Comparison of ENCODE assay signal across 22 cellular contexts in genomic region chr13:102276479-102276878, GRCh38.
"Had no signal": no experiment of that assay in that cellular context is flagged by ENCODE, and none has a peak within 500 bp of the region (broad histone marks: within the 10 kb centered on the region; RNA-seq: fewer than 3 reads in every experiment).

No MANE protein-coding gene starts in this region.

- H3K4me1 ChIP-seq: SJSA1 had no signal

- H3K9ac ChIP-seq: KMS-11 had no signal

- H3K9me3 ChIP-seq: SJSA1 had no signal

- DNase-seq: Kasumi-1, MM.1S, NCI-H1092 treated with DMSO at 0.1 percent for 48 hours, NCI-H1436, NCI-H187, NCI-H2029, NCI-H2081 treated with DMSO at 0.1 percent for 48 hours, NCI-H2171, NCI-H226, NCI-H446, NCI-H510A, NCI-H524 treated with DMSO at 0.1 percent for 48 hours, NCI-H69, NCI-H774, Right ventricle myocardium superior, RPMI8226, SIG-M5 had no signal

- H3K4me3 ChIP-seq: K562, SJSA1, SK-N-MC had no signal

- H3K4me2 ChIP-seq: KMS-11 had no signal

- H3K27ac ChIP-seq: KMS-11, SJSA1, SK-N-MC had no signal

- ATAC-seq: HepG2, K562 had no signal

- H3K36me3 ChIP-seq: SJSA1 had no signal

- H3K27me3 ChIP-seq: SJSA1 had no signal
